1 cellular context compared by ENCODE assay signal in genomic region chr1:26276432-26276838, GRCh38.
TF ChIP-seq lines count a peak whose summit lies in the region.

No MANE protein-coding gene starts in this region.

TF ChIP-seq in HEK293, 187 proteins besides CTCF, POLR2A, EP300 and RAD21 (continued from another document):
- TF ChIP-seq PRDM10 (tag by site-specific recombination; IDR thresholded peaks at IDR 0.05) = peak; percentile 72; the same call in 1 of the 2 replicates
- TF ChIP-seq ZNF175 (tag by site-specific recombination; IDR thresholded peaks at IDR 0.05) = no peak
- TF ChIP-seq ZFHX2 (tag by site-specific recombination; conservative IDR thresholded peaks at IDR 0.05) = peak; percentile 91
